24 cellular contexts compared by ENCODE assay signal in the genomic region with DNA sequence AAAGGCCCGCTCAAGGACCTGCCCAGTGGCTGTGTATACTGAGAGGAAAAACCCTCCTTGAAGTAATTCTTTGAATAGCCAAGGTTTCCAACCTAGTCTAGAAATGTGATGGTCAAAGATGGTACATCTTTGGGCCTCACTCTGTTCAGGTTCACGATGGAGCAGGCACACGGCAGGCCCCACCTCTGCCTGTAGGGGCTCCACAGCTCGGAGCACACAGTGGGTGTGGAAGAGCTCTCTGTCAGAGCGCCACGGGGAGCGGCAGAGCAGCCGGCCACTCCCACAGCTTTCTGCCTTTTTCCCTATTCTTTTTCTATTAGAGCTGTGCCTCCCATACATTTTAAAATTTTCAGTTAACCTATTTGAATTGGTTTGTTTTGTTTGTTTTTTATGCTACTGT.
A peak's percentile ranks its signal among the peaks of the same experiment; 100 is the strongest.
DNase-seq lines count a peak whose midpoint lies in the region; ATAC-seq, FAIRE-seq and TF ChIP-seq lines count a peak whose summit lies in the region.
"Had no signal": no experiment of that assay in that cellular context is flagged by ENCODE, and none has a peak within 500 bp of the region (broad histone marks: within the 10 kb centered on the region; RNA-seq: fewer than 3 reads in every experiment).

No MANE protein-coding gene starts in this region.

- no peak overlapping the region for H3K56ac ChIP-seq in H1 (replicated peaks; ENCODE audit: insufficient read length, low read depth, low read length)

- H3K23ac ChIP-seq in H1 (ENCODE audit: insufficient read length) = no peak overlapping the region

- no peak overlapping the region for H2AFZ ChIP-seq in HCT116 (ENCODE audit: low read depth, low read length, poor library complexity, severe bottlenecking)
- no peak overlapping the region for H2AFZ ChIP-seq in H1 (ENCODE audit: low read length)

- no peak overlapping the region for H2AK5ac ChIP-seq in H1 (ENCODE audit: low read depth, low read length)

- no peaks in the 10 kb centered on the region for H4K20me1 ChIP-seq in HCT116 (ENCODE audit: insufficient read depth)
- H4K20me1 ChIP-seq in H1 (replicated peaks in 1 of 2; ENCODE audit: control insufficient read depth in 1 of 2, insufficient read depth in 2 of 2, low read length in 2 of 2) = no peaks in the 10 kb centered on the region

- TF ChIP-seq CTCF in HCT116 (IDR thresholded peaks at IDR 0.05 in 2 of 3, conservative IDR thresholded peaks at IDR 0.05 in 1 of 3; ENCODE audit: borderline replicate concordance in 1 of 3, insufficient read depth in 1 of 3, low read depth in 2 of 3, low read length in 2 of 3) (peak in 1 of 3 experiments; percentile 12; a peak in 1 of 6 replicates), H1 (IDR thresholded peaks at IDR 0.05; ENCODE audit: control extremely low read depth in 1 of 3, insufficient read depth in 1 of 3, low read depth in 1 of 3, low read length in 3 of 3) (peak; percentile 37 to 59 (median 50))

- TF ChIP-seq POLR2A in HCT116 (IDR thresholded peaks at IDR 0.05; ENCODE audit: borderline replicate concordance, extremely low read depth, insufficient read depth, insufficient read length) = no peak
- no peak for TF ChIP-seq POLR2A in H1 (IDR thresholded peaks at IDR 0.05; ENCODE audit: control extremely low read depth in 1 of 2, low read depth in 2 of 2, low read length in 2 of 2)

- H3K9me2 ChIP-seq in HCT116 (ENCODE audit: insufficient read depth) = no peaks in the 10 kb centered on the region

- no peak for TF ChIP-seq EP300 in H1 (IDR thresholded peaks at IDR 0.05; ENCODE audit: borderline replicate concordance in 1 of 2, low read depth in 2 of 2, low read length in 2 of 2)

- no peak overlapping the region for H2BK15ac ChIP-seq in H1 (ENCODE audit: low read length)

- WGBS in H1 (ENCODE audit: extremely low coverage in 1 of 2, insufficient coverage in 1 of 2, insufficient read length in 1 of 2, insufficient replicate concordance in 2 of 2, low coverage in 1 of 2, low lambda C conversion rate in 2 of 2, missing lambda C conversion rate in 1 of 2), 2 experiments = 82% methylated on average over 8 of the region's 8 CpGs; no CpG with 5 or more reads in 1 of the 2 experiments

- no peak for FAIRE-seq in H1 (lab: Jason Lieb, UNC)
- FAIRE-seq: A204.1, GM12878, HTR-8/SVneo had no signal

- no peak overlapping the region for H2BK20ac ChIP-seq in H1 (ENCODE audit: low read length)

- ATAC-seq in HCT116 (peak; percentile 85), GM19328 (IDR thresholded peaks at IDR 0.05; ENCODE audit: unreplicated experiment) (no peak), HG03045 (IDR thresholded peaks at IDR 0.05; ENCODE audit: unreplicated experiment) (no peak), GM21423 (IDR thresholded peaks at IDR 0.05; ENCODE audit: unreplicated experiment) (no peak)
- ATAC-seq: GM12878 had no signal

- H2BK5ac ChIP-seq in H1 (ENCODE audit: low read depth, low read length) = no peak overlapping the region

- no peak overlapping the region for H3K4me2 ChIP-seq in HCT116 (ENCODE audit: low read length)
- H3K4me2 ChIP-seq in H1 (ENCODE audit: insufficient read depth in 1 of 2, low read depth in 2 of 2, low read length in 2 of 2) = no peak overlapping the region

- no peaks in the 10 kb centered on the region for H3K79me2 ChIP-seq in HCT116 (ENCODE audit: insufficient read depth, low read length)
- no peaks in the 10 kb centered on the region for H3K79me2 ChIP-seq in H1 (ENCODE audit: control insufficient read depth in 1 of 2, insufficient read depth in 2 of 2, low read length in 2 of 2)

- H3K4ac ChIP-seq in H1 (replicated peaks; ENCODE audit: insufficient read length, low read depth, low read length) = no peak overlapping the region

- H3K36me3 ChIP-seq in HCT116 (ENCODE audit: control insufficient read depth in 1 of 2, insufficient read depth in 2 of 2, low read length in 2 of 2) = no peaks in the 10 kb centered on the region
- H3K36me3 ChIP-seq in H1 (ENCODE audit: control insufficient read depth in 2 of 4, insufficient read depth in 4 of 4, low read length in 3 of 4) = no peaks in the 10 kb centered on the region
- H3K36me3 ChIP-seq: BE2C had no signal

- no peak overlapping the region for H4K8ac ChIP-seq in H1 (ENCODE audit: extremely low read depth, insufficient read depth, low read length)

- H3K23me2 ChIP-seq in H1 (ENCODE audit: low read depth, low read length) = no peaks in the 10 kb centered on the region; the same call in 1 of the 2 replicates

- no peak overlapping the region for H2BK12ac ChIP-seq in H1 (ENCODE audit: low read depth, low read length)

- H3K9ac ChIP-seq in HCT116 (ENCODE audit: low read length) = no peak overlapping the region
- no peak overlapping the region for H3K9ac ChIP-seq in H1 (replicated peaks in 1 of 4; ENCODE audit: extremely low read depth in 1 of 4, low read depth in 3 of 4, low read length in 3 of 4)

- no peaks in the 10 kb centered on the region for H3K4me1 ChIP-seq in HCT116 (ENCODE audit: control insufficient read depth in 1 of 2, insufficient read depth in 2 of 2, low read length in 2 of 2)
- peaks cover 0 to 6% (median 0%) of the 10 kb centered on the region in 4 experiments; a peak in 1 of 7 replicates for H3K4me1 ChIP-seq in H1 (replicated peaks in 1 of 4; ENCODE audit: control insufficient read depth in 3 of 4, insufficient read depth in 4 of 4, low read length in 3 of 4)
- H3K4me1 ChIP-seq: BE2C had no signal

- intact Hi-C loops in HCT116 (cut with micrococcal nuclease) = no loop called here

- DNase-seq in HCT116 (ENCODE audit: low read depth, low spot score) = no peak
- no peak for DNase-seq in H1 (ENCODE audit: low read depth in 1 of 2, low spot score in 2 of 2)
- DNase-seq in iPS-NIHi11 (ENCODE audit: low spot score) = peak; percentile 50
- DNase-seq: ACHN; BE2C; C1 segment of cervical spinal cord; CD4-positive, CD25-positive, alpha-beta regulatory T cell; CD8-positive, alpha-beta memory T cell; COR-L47; DMS 273 treated with DMSO at 0.1 percent for 48 hours; DMS53; DND-41; EL; GOT3; HCEC 1CT; HFFc6; IMR-90; KBM-7 had no signal

- no peak overlapping the region for H3K4me3 ChIP-seq in HCT116 (replicated peaks in 1 of 2; ENCODE audit: low read depth in 1 of 2, low read length in 2 of 2)
- H3K4me3 ChIP-seq in H1 (ENCODE audit: extremely low read depth in 1 of 4, insufficient read depth in 2 of 4, low read depth in 3 of 4, low read length in 4 of 4) = no peak overlapping the region
- H3K4me3 ChIP-seq: GM12878 had no signal

- no peak overlapping the region for H4K91ac ChIP-seq in H1 (replicated peaks; ENCODE audit: insufficient read length, low read length)

- TF ChIP-seq RAD21 in HCT116 (IDR thresholded peaks at IDR 0.05; ENCODE audit: low read depth) (no peak), H1 (IDR thresholded peaks at IDR 0.05 in 1 of 2, conservative IDR thresholded peaks at IDR 0.05 in 1 of 2; ENCODE audit: low read depth in 2 of 2, low read length in 2 of 2) (peak; percentile 30 to 54)

- no peaks in the 10 kb centered on the region for H3K79me1 ChIP-seq in H1 (ENCODE audit: low read depth, low read length)

- no peak overlapping the region for H2BK120ac ChIP-seq in H1 (replicated peaks; ENCODE audit: low read depth, low read length)

- no peak overlapping the region for H4K5ac ChIP-seq in H1 (ENCODE audit: insufficient read length, low read depth, low read length)

- POLR2A ChIA-PET in HCT116 (lab: Charles Lee) (no interaction called here), H1 (lab: Charles Lee; ENCODE audit: partially characterized antibody) (no interaction called here)

- H3K27ac ChIP-seq in HCT116 (ENCODE audit: low read depth, low read length) = no peak overlapping the region
- no peak overlapping the region for H3K27ac ChIP-seq in H1 (ENCODE audit: low read depth, low read length)

- H3K27me3 ChIP-seq in HCT116 (ENCODE audit: insufficient read depth, low read length) = no peaks in the 10 kb centered on the region
- no peaks in the 10 kb centered on the region for H3K27me3 ChIP-seq in H1 (replicated peaks in 1 of 4; ENCODE audit: control insufficient read depth in 3 of 4, extremely low read depth in 1 of 4, insufficient read depth in 3 of 4, low read length in 3 of 4)
- H3K27me3 ChIP-seq: BE2C had no signal

- H3K9me3 ChIP-seq in HCT116 (ENCODE audit: control insufficient read depth in 1 of 2, insufficient read depth in 1 of 2, low read depth in 1 of 2, low read length in 2 of 2) = no peaks in the 10 kb centered on the region
- no peaks in the 10 kb centered on the region for H3K9me3 ChIP-seq in H1 (ENCODE audit: insufficient read depth in 2 of 2, low read depth in 1 of 2, low read length in 1 of 2)
- H3K9me3 ChIP-seq: BE2C had no signal

- CTCF ChIA-PET in HCT116 (lab: Charles Lee) (no interaction called here), H1 (lab: Charles Lee; ENCODE audit: partially characterized antibody) (interaction anchor here (0.7 to 1.7 kb wide), 9 partner anchors 10 to 706 kb away, joined by 3 to 6 read pairs (median 4); no protein-coding TSS in a partner anchor)

- RAD21 ChIA-PET in HCT116 (lab: Charles Lee; ENCODE audit: low non-redundant PET in 1 of 2, low total read pairs in 2 of 2, uncharacterized antibody in 2 of 2, unreplicated experiment in 2 of 2) = no interaction called here

- BruUV-seq in HCT116 (replicated peaks; lab: Mats Ljungman, UMichigan) = no TSS peak

- H3K14ac ChIP-seq in H1 (ENCODE audit: insufficient read length) = no peak overlapping the region

- no peak overlapping the region for H3K18ac ChIP-seq in H1 (ENCODE audit: extremely low read depth, low read length)

TF ChIP-seq in HCT116, 20 proteins besides CTCF, POLR2A, EP300 and RAD21 (continues in another document):
- TF ChIP-seq TCF7L2 (IDR thresholded peaks at IDR 0.05; ENCODE audit: borderline replicate concordance, extremely low read depth, insufficient read depth, insufficient read length) (no peak), ELF1 (IDR thresholded peaks at IDR 0.05; ENCODE audit: borderline replicate concordance, low read depth) (no peak), EZH2 (IDR thresholded peaks at IDR 0.05) (no peak), ZNF274 (IDR thresholded peaks at IDR 0.05; ENCODE audit: low read depth, low read length) (no peak), CBX3 (IDR thresholded peaks at IDR 0.05; ENCODE audit: low read depth) (no peak), CEBPB (IDR thresholded peaks at IDR 0.05; ENCODE audit: low read depth) (no peak), ZFX (IDR thresholded peaks at IDR 0.05) (no peak), JUND (IDR thresholded peaks at IDR 0.05) (no peak), POLR2AphosphoS5 (IDR thresholded peaks at IDR 0.05; ENCODE audit: low read depth, low read length) (no peak)

TF ChIP-seq in H1, 55 proteins besides CTCF, POLR2A, EP300 and RAD21 (continues in another document):
- no peak for TF ChIP-seq FOSL1 (IDR thresholded peaks at IDR 0.05; ENCODE audit: insufficient read depth, low read depth, low read length)
- no peak for TF ChIP-seq BACH1 (IDR thresholded peaks at IDR 0.05; ENCODE audit: low read length)
